11 cellular contexts compared by ENCODE assay signal in the genomic region with DNA sequence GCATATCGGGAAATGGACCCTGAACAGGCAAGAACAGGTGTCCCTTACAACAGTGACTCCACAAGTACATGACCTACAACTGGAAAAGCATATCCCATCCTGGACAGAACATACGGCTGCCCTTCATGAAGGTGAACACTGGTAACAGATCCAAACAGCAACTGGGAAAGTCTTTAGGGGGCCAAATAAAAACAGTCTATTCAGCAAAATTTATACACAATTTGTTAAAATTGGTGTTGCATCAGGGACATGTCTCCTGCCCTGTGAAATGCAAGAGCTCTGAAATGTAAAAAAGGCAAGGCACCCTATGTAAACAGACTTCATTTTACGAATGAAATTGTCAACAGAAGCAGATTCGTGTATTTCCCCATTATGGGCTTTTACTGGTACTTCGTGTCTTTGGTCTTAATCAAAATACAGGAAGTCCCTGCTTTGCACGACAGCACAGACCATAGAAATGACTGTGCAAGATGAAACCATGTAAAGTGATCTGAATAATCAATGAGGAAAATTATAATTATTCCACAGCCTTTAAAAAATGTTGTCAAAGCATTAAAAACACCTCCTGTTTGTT.
DNase-seq lines count a peak whose midpoint lies in the region; ATAC-seq and TF ChIP-seq lines count a peak whose summit lies in the region.
"Had no signal": no experiment of that assay in that cellular context is flagged by ENCODE, and none has a peak within 500 bp of the region (broad histone marks: within the 10 kb centered on the region; RNA-seq: fewer than 3 reads in every experiment).

No MANE protein-coding gene starts in this region.

- no peak overlapping the region for H3K4me3 ChIP-seq in GM12865 (ENCODE audit: low read depth, low read length)
- H3K4me3 ChIP-seq: lung had no signal

- H3K27ac ChIP-seq in VCaP, result peak overlapping the region; percentile 88

- no peak for TF ChIP-seq CTCF in GM12865 (IDR thresholded peaks at IDR 0.05; ENCODE audit: insufficient read depth, low read depth, low read length, missing control alignments)
- no peak for TF ChIP-seq CTCF in VCaP (conservative IDR thresholded peaks at IDR 0.05)

- peak; percentile 79 for DNase-seq in GM12865 (ENCODE audit: low read depth)
- DNase-seq in NCI-H1930 (lab: John Stamatoyannopoulos, UW), result no peak
- DNase-seq in dermis blood vessel endothelial cell, result no peak
- no peak for DNase-seq in activated CD4-positive, alpha-beta T cell treated with anti-CD3 and anti-CD28 coated beads, Interleukin-2, amount 50 U/mL, for 48 hours
- DNase-seq: RPMI8226; stimulated activated CD4-positive, alpha-beta T cell treated with anti-CD3 and anti-CD28 coated beads, Interleukin-1b, Interleukin-23, amount 100 ng/mL, for 48 hours had no signal

- peak; percentile 71 for ATAC-seq in GM19397 (IDR thresholded peaks at IDR 0.05; ENCODE audit: unreplicated experiment)
- ATAC-seq in HG03378 (IDR thresholded peaks at IDR 0.05; ENCODE audit: unreplicated experiment), result peak; percentile 95
- no peak for ATAC-seq in GM21447 (IDR thresholded peaks at IDR 0.05; ENCODE audit: unreplicated experiment)
